ENCODE assay signal across 1 cellular context in genomic region chr16:64445649-64446048, GRCh38.
TF ChIP-seq lines count a peak whose summit lies in the region.

No MANE protein-coding gene starts in this region.

TF ChIP-seq in GM23338, 12 proteins besides CTCF, POLR2A, EP300 and RAD21:
- TF ChIP-seq ZNF462 (CRISPR knock-in tag; IDR thresholded peaks at IDR 0.05) (no peak), POLR2AphosphoS5 (IDR thresholded peaks at IDR 0.05; ENCODE audit: low read depth) (no peak), STAT1 (IDR thresholded peaks at IDR 0.05; ENCODE audit: unreplicated experiment) (no peak), EZH2phosphoT487 (IDR thresholded peaks at IDR 0.05; ENCODE audit: unreplicated experiment) (no peak), EZH2 (IDR thresholded peaks at IDR 0.05; ENCODE audit: low read depth, unreplicated experiment) (no peak), ZNF331 (CRISPR knock-in tag; IDR thresholded peaks at IDR 0.05; ENCODE audit: low read depth) (no peak), ETS1 (IDR thresholded peaks at IDR 0.05) (no peak), JUNB (IDR thresholded peaks at IDR 0.05; ENCODE audit: unreplicated experiment) (no peak), CREB1 (CRISPR knock-in tag; IDR thresholded peaks at IDR 0.05; ENCODE audit: low read depth) (no peak)
